39 cellular contexts compared by ENCODE assay signal in the genomic region with DNA sequence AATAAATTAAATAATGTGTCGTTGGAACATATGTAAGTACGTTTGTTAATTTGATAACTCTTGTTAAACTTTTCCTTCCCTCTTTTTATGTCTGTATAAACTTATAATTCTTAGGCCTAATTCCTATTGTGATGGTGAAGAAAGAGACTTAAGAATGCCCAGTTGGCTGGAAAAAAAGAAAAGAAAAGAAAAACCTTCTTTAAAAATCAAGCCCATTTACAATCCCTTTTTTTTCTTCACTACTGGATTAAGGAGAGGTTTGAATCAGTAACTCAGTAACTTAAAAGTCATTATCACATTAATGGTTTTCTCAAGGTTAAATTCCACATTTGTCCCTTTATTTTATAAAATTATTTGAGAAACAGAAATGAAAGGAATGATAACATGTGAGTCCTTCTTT.
"Had no signal": no experiment of that assay in that cellular context is flagged by ENCODE, and none has a peak within 500 bp of the region (broad histone marks: within the 10 kb centered on the region; RNA-seq: fewer than 3 reads in every experiment).

No MANE protein-coding gene starts in this region.

- DNase-seq: activated CD4-positive, alpha-beta memory T cell treated with anti-CD3 and anti-CD28 coated beads, Interleukin-2, amount 10 ng/mL, durations not matched to agents 7 days and 5 days; activated CD4-positive, alpha-beta T cell treated with anti-CD3 and anti-CD28 coated beads for 1 hour; activated CD4-positive, alpha-beta T cell treated with anti-CD3 and anti-CD28 coated beads for 36 hours; activated CD4-positive, alpha-beta T cell treated with anti-CD3 and anti-CD28 coated beads for 48 hours; activated CD4-positive, alpha-beta T cell treated with anti-CD3 and anti-CD28 coated beads, Interleukin-2, amount 10 ng/mL, durations not matched to agents 7 days and 5 days; activated CD4-positive, alpha-beta T cell treated with anti-CD3 and anti-CD28 coated beads, Interleukin-2, amount 50 U/mL, for 48 hours; activated CD4-positive, CD25-positive, alpha-beta regulatory T cell; activated CD8-positive, alpha-beta memory T cell treated with anti-CD3 and anti-CD28 coated beads for 24 hours; activated CD8-positive, alpha-beta memory T cell treated with anti-CD3 and anti-CD28 coated beads, Interleukin-2, amount 10 ng/mL, durations not matched to agents 7 days and 5 days; activated CD8-positive, alpha-beta memory T cell treated with anti-CD3 and anti-CD28 coated beads, Interleukin-2, amount 50 U/mL, for 48 hours; activated CD8-positive, alpha-beta T cell treated with anti-CD3 and anti-CD28 coated beads, Interleukin-2, amount 10 ng/mL, durations not matched to agents 7 days and 5 days; activated effector memory CD4-positive, alpha-beta T cell treated with Interleukin-2 at 50 U/mL for 16 hours; activated gamma-delta T cell; activated naive CD4-positive, alpha-beta T cell treated with anti-CD3 and anti-CD28 coated beads, Interleukin-2, amount 10 ng/mL, durations not matched to agents 7 days and 5 days; activated naive CD4-positive, alpha-beta T cell treated with Interleukin-2 at 50 U/mL for 16 hours; activated naive CD8-positive, alpha-beta T cell treated with anti-CD3 and anti-CD28 coated beads, Interleukin-2, amount 10 ng/mL, durations not matched to agents 7 days and 5 days; activated naive CD8-positive, alpha-beta T cell treated with anti-CD3 and anti-CD28 coated beads, Interleukin-2, amount 50 U/mL, for 24 hours; activated T-cell treated with anti-CD3 and anti-CD28 coated beads, Interleukin-2, amount 50 U/mL, for 24 hours; activated T-cell treated with anti-CD3 and anti-CD28 coated beads, Interleukin-2, amount 50 U/mL, for 48 hours; amygdala; anterior cingulate cortex; caudate nucleus; cerebellar nuclear complex; T-helper 1 cell; T-helper 2 cell; T-helper 9 cell had no signal

- H3K9me3 ChIP-seq: ascending aorta had no signal

- H3K27me3 Mint-ChIP-seq: activated CD4-positive, alpha-beta memory T cell treated with anti-CD3 and anti-CD28 coated beads, Interleukin-2, amount 10 ng/mL, durations not matched to agents 7 days and 5 days; activated CD4-positive, alpha-beta T cell treated with anti-CD3 and anti-CD28 coated beads for 36 hours; activated CD4-positive, alpha-beta T cell treated with anti-CD3 and anti-CD28 coated beads, Interleukin-2, amount 10 ng/mL, durations not matched to agents 7 days and 5 days; activated CD8-positive, alpha-beta memory T cell treated with anti-CD3 and anti-CD28 coated beads, Interleukin-2, amount 10 ng/mL, durations not matched to agents 7 days and 5 days; activated naive CD4-positive, alpha-beta T cell treated with anti-CD3 and anti-CD28 coated beads, Interleukin-2, amount 10 ng/mL, durations not matched to agents 7 days and 5 days; activated naive CD4-positive, alpha-beta T cell treated with anti-CD3 and anti-CD28 coated beads, Interleukin-2, amount 50 U/mL, for 24 hours; activated naive CD8-positive, alpha-beta T cell; activated naive CD8-positive, alpha-beta T cell treated with anti-CD3 and anti-CD28 coated beads, Interleukin-2, amount 10 ng/mL, durations not matched to agents 7 days and 5 days; activated naive CD8-positive, alpha-beta T cell treated with anti-CD3 and anti-CD28 coated beads, Interleukin-2, amount 50 U/mL, for 24 hours; brain; central memory CD8-positive, alpha-beta T cell had no signal

- H3K4me3 ChIP-seq: ascending aorta, cardiac muscle cell had no signal

- ATAC-seq: activated CD4-positive, alpha-beta T cell treated with anti-CD3 and anti-CD28 coated beads for 36 hours; activated CD4-positive, CD25-positive, alpha-beta regulatory T cell treated with anti-CD3 and anti-CD28 coated beads, Interleukin-2, amount 50 U/mL, for 24 hours; activated CD8-positive, alpha-beta memory T cell treated with anti-CD3 and anti-CD28 coated beads, Interleukin-2, amount 10 ng/mL, durations not matched to agents 7 days and 5 days; activated CD8-positive, alpha-beta T cell treated with anti-CD3 and anti-CD28 coated beads, Interleukin-2, amount 10 ng/mL, durations not matched to agents 7 days and 5 days; activated naive CD8-positive, alpha-beta T cell treated with anti-CD3 and anti-CD28 coated beads, Interleukin-2, amount 50 U/mL, for 24 hours had no signal

- H3K9me3 Mint-ChIP-seq: activated CD4-positive, alpha-beta memory T cell treated with anti-CD3 and anti-CD28 coated beads, Interleukin-2, amount 10 ng/mL, durations not matched to agents 7 days and 5 days; activated CD4-positive, alpha-beta T cell treated with anti-CD3 and anti-CD28 coated beads, Interleukin-2, amount 10 ng/mL, durations not matched to agents 7 days and 5 days; activated naive CD4-positive, alpha-beta T cell treated with anti-CD3 and anti-CD28 coated beads, Interleukin-2, amount 10 ng/mL, durations not matched to agents 7 days and 5 days; activated naive CD4-positive, alpha-beta T cell treated with anti-CD3 and anti-CD28 coated beads, Interleukin-2, amount 50 U/mL, for 24 hours; activated naive CD8-positive, alpha-beta T cell treated with anti-CD3 and anti-CD28 coated beads, Interleukin-2, amount 10 ng/mL, durations not matched to agents 7 days and 5 days; activated naive CD8-positive, alpha-beta T cell treated with anti-CD3 and anti-CD28 coated beads, Interleukin-2, amount 50 U/mL, for 24 hours; activated T-helper 2 cell treated with anti-CD3 and anti-CD28 coated beads, Interferon-gamma antibody, Interleukin-2, Interleukin-4, amounts not matched to agents 10 μg/mL and 5 μg/mL and 100 μg/mL, durations not matched to agents 14 hours and 24 hours and 36 hours; brain; central memory CD8-positive, alpha-beta T cell; T-helper 1 cell treated with Interleukin-12 subunit alpha and Interleukin-12 subunit beta and Interleukin-4 antibody, amounts not matched to agents 30 μg/mL and 1 μg/mL, for 36 hours; T-helper 2 cell treated with Interferon-gamma antibody and Interleukin-4, amounts not matched to agents 5 μg/mL and 100 μg/mL, for 36 hours had no signal

- H3K36me3 Mint-ChIP-seq: activated CD8-positive, alpha-beta memory T cell treated with anti-CD3 and anti-CD28 coated beads, Interleukin-2, amount 10 ng/mL, durations not matched to agents 7 days and 5 days; activated naive CD4-positive, alpha-beta T cell treated with anti-CD3 and anti-CD28 coated beads, Interleukin-2, amount 10 ng/mL, durations not matched to agents 7 days and 5 days; activated naive CD4-positive, alpha-beta T cell treated with anti-CD3 and anti-CD28 coated beads, Interleukin-2, amount 50 U/mL, for 24 hours; activated naive CD8-positive, alpha-beta T cell; activated naive CD8-positive, alpha-beta T cell treated with anti-CD3 and anti-CD28 coated beads, Interleukin-2, amount 10 ng/mL, durations not matched to agents 7 days and 5 days; brain had no signal

- FAIRE-seq: bronchial epithelial cell, TTC549 had no signal

- H3K36me3 ChIP-seq: ascending aorta, cardiac muscle cell had no signal

- H3K27ac Mint-ChIP-seq: activated CD4-positive, alpha-beta memory T cell treated with anti-CD3 and anti-CD28 coated beads, Interleukin-2, amount 10 ng/mL, durations not matched to agents 7 days and 5 days; activated CD4-positive, alpha-beta T cell treated with anti-CD3 and anti-CD28 coated beads for 36 hours; activated CD4-positive, alpha-beta T cell treated with anti-CD3 and anti-CD28 coated beads, Interleukin-2, amount 10 ng/mL, durations not matched to agents 7 days and 5 days; activated CD8-positive, alpha-beta memory T cell treated with anti-CD3 and anti-CD28 coated beads, Interleukin-2, amount 10 ng/mL, durations not matched to agents 7 days and 5 days; activated CD8-positive, alpha-beta T cell treated with anti-CD3 and anti-CD28 coated beads, Interleukin-2, amount 10 ng/mL, durations not matched to agents 7 days and 5 days; activated naive CD4-positive, alpha-beta T cell treated with anti-CD3 and anti-CD28 coated beads, Interleukin-2, amount 10 ng/mL, durations not matched to agents 7 days and 5 days; activated naive CD4-positive, alpha-beta T cell treated with anti-CD3 and anti-CD28 coated beads, Interleukin-2, amount 50 U/mL, for 24 hours; activated naive CD8-positive, alpha-beta T cell; activated naive CD8-positive, alpha-beta T cell treated with anti-CD3 and anti-CD28 coated beads, Interleukin-2, amount 10 ng/mL, durations not matched to agents 7 days and 5 days; activated naive CD8-positive, alpha-beta T cell treated with anti-CD3 and anti-CD28 coated beads, Interleukin-2, amount 50 U/mL, for 24 hours; activated T-cell treated with anti-CD3 and anti-CD28 coated beads, Interleukin-2, amount 50 U/mL, for 24 hours; activated T-helper 2 cell treated with anti-CD3 and anti-CD28 coated beads, Interferon-gamma antibody, Interleukin-2, Interleukin-4, amounts not matched to agents 10 μg/mL and 5 μg/mL and 100 μg/mL, durations not matched to agents 14 hours and 24 hours and 36 hours; brain; T-helper 1 cell treated with Interleukin-12 subunit alpha and Interleukin-12 subunit beta and Interleukin-4 antibody, amounts not matched to agents 30 μg/mL and 1 μg/mL, for 36 hours; T-helper 2 cell treated with Interferon-gamma antibody and Interleukin-4, amounts not matched to agents 5 μg/mL and 100 μg/mL, for 36 hours had no signal

- H3K27ac ChIP-seq: ascending aorta, cardiac muscle cell, VCaP had no signal

- H3K4me3 Mint-ChIP-seq: activated CD4-positive, alpha-beta memory T cell treated with anti-CD3 and anti-CD28 coated beads, Interleukin-2, amount 10 ng/mL, durations not matched to agents 7 days and 5 days; activated CD4-positive, alpha-beta T cell treated with anti-CD3 and anti-CD28 coated beads for 36 hours; activated CD4-positive, alpha-beta T cell treated with anti-CD3 and anti-CD28 coated beads, Interleukin-2, amount 10 ng/mL, durations not matched to agents 7 days and 5 days; activated CD8-positive, alpha-beta memory T cell treated with anti-CD3 and anti-CD28 coated beads, Interleukin-2, amount 10 ng/mL, durations not matched to agents 7 days and 5 days; activated CD8-positive, alpha-beta T cell treated with anti-CD3 and anti-CD28 coated beads, Interleukin-2, amount 10 ng/mL, durations not matched to agents 7 days and 5 days; activated naive CD4-positive, alpha-beta T cell treated with anti-CD3 and anti-CD28 coated beads, Interleukin-2, amount 10 ng/mL, durations not matched to agents 7 days and 5 days; activated naive CD4-positive, alpha-beta T cell treated with anti-CD3 and anti-CD28 coated beads, Interleukin-2, amount 50 U/mL, for 24 hours; activated naive CD8-positive, alpha-beta T cell; activated naive CD8-positive, alpha-beta T cell treated with anti-CD3 and anti-CD28 coated beads, Interleukin-2, amount 10 ng/mL, durations not matched to agents 7 days and 5 days; activated naive CD8-positive, alpha-beta T cell treated with anti-CD3 and anti-CD28 coated beads, Interleukin-2, amount 50 U/mL, for 24 hours; activated T-cell treated with anti-CD3 and anti-CD28 coated beads, Interleukin-2, amount 50 U/mL, for 24 hours; brain; central memory CD8-positive, alpha-beta T cell; T-helper 1 cell treated with Interleukin-12 subunit alpha and Interleukin-12 subunit beta and Interleukin-4 antibody, amounts not matched to agents 30 μg/mL and 1 μg/mL, for 36 hours; T-helper 2 cell treated with Interferon-gamma antibody and Interleukin-4, amounts not matched to agents 5 μg/mL and 100 μg/mL, for 36 hours had no signal

- H3K4me1 Mint-ChIP-seq: activated CD4-positive, alpha-beta memory T cell treated with anti-CD3 and anti-CD28 coated beads, Interleukin-2, amount 10 ng/mL, durations not matched to agents 7 days and 5 days; activated CD4-positive, alpha-beta T cell treated with anti-CD3 and anti-CD28 coated beads for 36 hours; activated CD4-positive, alpha-beta T cell treated with anti-CD3 and anti-CD28 coated beads, Interleukin-2, amount 10 ng/mL, durations not matched to agents 7 days and 5 days; activated CD8-positive, alpha-beta memory T cell treated with anti-CD3 and anti-CD28 coated beads, Interleukin-2, amount 10 ng/mL, durations not matched to agents 7 days and 5 days; activated naive CD4-positive, alpha-beta T cell treated with anti-CD3 and anti-CD28 coated beads, Interleukin-2, amount 10 ng/mL, durations not matched to agents 7 days and 5 days; activated naive CD4-positive, alpha-beta T cell treated with anti-CD3 and anti-CD28 coated beads, Interleukin-2, amount 50 U/mL, for 24 hours; activated naive CD8-positive, alpha-beta T cell treated with anti-CD3 and anti-CD28 coated beads, Interleukin-2, amount 10 ng/mL, durations not matched to agents 7 days and 5 days; activated naive CD8-positive, alpha-beta T cell treated with anti-CD3 and anti-CD28 coated beads, Interleukin-2, amount 50 U/mL, for 24 hours; brain; central memory CD8-positive, alpha-beta T cell had no signal

- H3K4me1 ChIP-seq: ascending aorta had no signal

- H3K27me3 ChIP-seq: ascending aorta, cardiac muscle cell had no signal
